16 cellular contexts compared by ENCODE assay signal in the genomic region with DNA sequence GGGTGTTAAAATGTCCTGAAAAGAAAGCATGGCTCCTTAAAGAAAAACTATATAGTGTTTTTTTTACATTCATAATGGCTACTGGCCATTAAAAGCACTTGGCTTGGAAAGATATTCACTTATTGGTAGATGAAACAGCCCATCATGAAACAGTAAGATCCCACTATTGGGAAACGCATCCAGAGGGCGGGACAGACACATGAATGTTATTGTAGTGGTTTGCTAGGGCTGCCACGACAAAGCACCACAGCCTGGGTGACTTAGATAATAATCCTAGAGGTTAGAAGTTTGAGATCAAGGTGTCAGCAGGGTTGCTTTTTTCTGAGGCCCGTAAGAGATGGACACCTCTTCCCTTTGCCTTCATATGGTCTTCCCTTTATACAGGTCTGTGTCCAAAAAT.
"Had no signal": no experiment of that assay in that cellular context is flagged by ENCODE, and none has a peak within 500 bp of the region (broad histone marks: within the 10 kb centered on the region; RNA-seq: fewer than 3 reads in every experiment).

No MANE protein-coding gene starts in this region.

- FAIRE-seq: keratinocyte had no signal

- H3K9ac ChIP-seq: parathyroid adenoma had no signal

- H3K27ac ChIP-seq: gastroesophageal sphincter, left ventricle myocardium inferior, parathyroid adenoma had no signal

- H2AFZ ChIP-seq: parathyroid adenoma had no signal

- H3K36me3 ChIP-seq: gastroesophageal sphincter, left ventricle myocardium inferior had no signal

- DNase-seq: activated CD4-positive, alpha-beta T cell treated with anti-CD3 and anti-CD28 coated beads for 1 hour; activated CD4-positive, alpha-beta T cell treated with anti-CD3 and anti-CD28 coated beads, Interleukin-2, amount 50 U/mL, for 4 hours; activated naive CD4-positive, alpha-beta T cell; activated naive CD8-positive, alpha-beta T cell treated with anti-CD3 and anti-CD28 coated beads, Interleukin-2, amount 10 ng/mL, durations not matched to agents 7 days and 5 days; activated T-cell treated with anti-CD3 and anti-CD28 coated beads for 4 hours; anterior cingulate cortex; dermis blood vessel endothelial cell; effector memory CD8-positive, alpha-beta T cell; left ventricle myocardium inferior; mucosa of descending colon; naive thymus-derived CD4-positive, alpha-beta T cell; SW 1271 had no signal

- H3K4me1 ChIP-seq: parathyroid adenoma had no signal

- H3K4me3 ChIP-seq: gastroesophageal sphincter, left ventricle myocardium inferior, mucosa of descending colon had no signal

- H3K27me3 ChIP-seq: gastroesophageal sphincter had no signal

- ATAC-seq: effector memory CD8-positive, alpha-beta T cell; gastroesophageal sphincter; mucosa of descending colon; naive thymus-derived CD4-positive, alpha-beta T cell; stimulated activated effector memory CD8-positive, alpha-beta T cell treated with anti-CD3 and anti-CD28 coated beads, Interleukin-12 subunit alpha, Interleukin-12 subunit beta, amount 100 ng/mL, for 72 hours had no signal

- H3K79me2 ChIP-seq: parathyroid adenoma had no signal

- H3K9me3 ChIP-seq: gastroesophageal sphincter, left ventricle myocardium inferior, mucosa of descending colon had no signal
